Comparison of ENCODE assay signal across 19 cellular contexts in the genomic region with DNA sequence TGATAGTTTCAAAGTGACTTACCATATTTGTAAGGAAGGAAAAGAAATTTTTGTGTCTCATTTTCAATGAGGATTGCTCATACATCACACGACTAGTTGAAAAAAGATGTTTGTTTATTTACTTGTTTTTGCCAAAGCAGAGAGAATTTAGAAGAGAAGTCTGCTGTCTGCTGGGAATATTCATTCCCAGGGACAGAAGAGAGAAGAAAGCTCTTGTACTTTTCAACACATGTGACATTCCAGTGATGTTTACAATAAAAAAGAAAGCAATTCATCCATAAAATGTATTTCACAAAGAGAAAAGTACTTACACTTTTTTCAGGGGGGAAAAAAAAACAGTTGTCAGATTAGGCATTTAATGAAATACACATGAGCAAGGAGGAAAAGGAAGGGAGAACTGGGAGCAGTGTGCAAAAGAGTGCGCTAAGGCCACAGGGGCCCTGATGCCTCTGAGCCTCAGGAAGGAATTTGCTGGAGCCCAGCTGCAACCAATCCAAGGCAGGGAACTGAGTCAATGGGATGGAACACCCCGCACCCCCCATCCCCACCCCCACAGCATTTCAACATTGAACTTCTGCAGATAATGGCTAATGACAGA.
DNase-seq lines count a peak whose midpoint lies in the region; ATAC-seq and TF ChIP-seq lines count a peak whose summit lies in the region.
"Had no signal": no experiment of that assay in that cellular context is flagged by ENCODE, and none has a peak within 500 bp of the region (broad histone marks: within the 10 kb centered on the region; RNA-seq: fewer than 3 reads in every experiment).

No MANE protein-coding gene starts in this region.

- H3K27ac ChIP-seq in mesenchymal stem cell (ENCODE audit: low read length, poor library complexity, severe bottlenecking) (no peak overlapping the region), vagina (peak overlapping the region; percentile 75), osteoblast (ENCODE audit: low read depth, low read length) (no peak overlapping the region)
- H3K27ac ChIP-seq: BLaER1, thyroid gland had no signal

- intact Hi-C loops in vagina (cut with DNase I): no loop called here

- H3K9me3 ChIP-seq in mesenchymal stem cell (ENCODE audit: control insufficient read depth, low read length): no peaks in the 10 kb centered on the region
- H3K9me3 ChIP-seq in vagina: no peaks in the 10 kb centered on the region
- H3K9me3 ChIP-seq in osteoblast (ENCODE audit: low read depth, low read length): no peaks in the 10 kb centered on the region
- H3K9me3 ChIP-seq: BLaER1, thyroid gland had no signal

- H3K79me2 ChIP-seq in osteoblast (ENCODE audit: insufficient read depth, low read length): no peaks in the 10 kb centered on the region

- DNase-seq in NCI-H69 (lab: John Stamatoyannopoulos, UW): peak; percentile 29
- peak; percentile 32 for DNase-seq in fibroblast of peridontal ligament (ENCODE audit: extremely low read depth)
- peak; percentile 5 for DNase-seq in mesenchymal stem cell
- no peak for DNase-seq in vagina (ENCODE audit: extremely low spot score in 2 of 2)
- DNase-seq in stimulated activated CD4-positive, alpha-beta T cell treated with anti-CD3 and anti-CD28 coated beads, Interleukin-4, amount 100 ng/mL, for 1 hour: no peak
- no peak for DNase-seq in osteoblast (ENCODE audit: insufficient read length, low spot score, missing footprints)
- DNase-seq: activated CD4-positive, alpha-beta T cell treated with anti-CD3 and anti-CD28 coated beads, Interleukin-2, amount 50 U/mL, for 1 hour; activated CD8-positive, alpha-beta memory T cell treated with anti-CD3 and anti-CD28 coated beads, Interleukin-2, amount 50 U/mL, for 48 hours; activated naive CD4-positive, alpha-beta T cell; effector memory CD8-positive, alpha-beta T cell; kidney; NCI-H1417; SHP77; stimulated activated CD4-positive, alpha-beta T cell treated with anti-CD3 and anti-CD28 coated beads, Interleukin-15, amount 100 ng/mL, for 24 hours; T-cell; thyroid gland had no signal

- no peaks in the 10 kb centered on the region for H4K20me1 ChIP-seq in osteoblast (ENCODE audit: insufficient read depth, low read length)
- H4K20me1 ChIP-seq: BLaER1 had no signal

- peak overlapping the region; percentile 46 for H3K9ac ChIP-seq in mesenchymal stem cell (ENCODE audit: low read length)
- H3K9ac ChIP-seq: BLaER1 had no signal

- H3K4me2 ChIP-seq in mesenchymal stem cell (ENCODE audit: low read length, poor library complexity, severe bottlenecking): no peak overlapping the region
- no peak overlapping the region for H3K4me2 ChIP-seq in osteoblast (ENCODE audit: insufficient read depth, low read length)
- H3K4me2 ChIP-seq: BLaER1 had no signal

- WGBS in mesenchymal stem cell: 60% methylated on average over 2 of the region's 3 CpGs

- H3K79me1 ChIP-seq in mesenchymal stem cell (replicated peaks; ENCODE audit: low read length, poor library complexity, severe bottlenecking): no peaks in the 10 kb centered on the region

- no peak overlapping the region for H3K4ac ChIP-seq in mesenchymal stem cell (ENCODE audit: low read depth in 1 of 2, low read length in 2 of 2)

- H2BK12ac ChIP-seq in mesenchymal stem cell (ENCODE audit: low read length in 2 of 2): no peak overlapping the region

- H2AFZ ChIP-seq in mesenchymal stem cell (ENCODE audit: low read depth, low read length): no peak overlapping the region
- no peak overlapping the region for H2AFZ ChIP-seq in osteoblast (ENCODE audit: low read length)

- H2BK120ac ChIP-seq in mesenchymal stem cell (ENCODE audit: low read depth, low read length): no peak overlapping the region

- H4K91ac ChIP-seq in mesenchymal stem cell (ENCODE audit: low read length): no peak overlapping the region

- H2AK5ac ChIP-seq in mesenchymal stem cell (ENCODE audit: low read length, severe bottlenecking): no peak overlapping the region

- H3K23ac ChIP-seq in mesenchymal stem cell (ENCODE audit: low read length in 2 of 2): no peak overlapping the region

- H2BK5ac ChIP-seq in mesenchymal stem cell (ENCODE audit: low read depth, low read length, poor library complexity, severe bottlenecking): no peak overlapping the region

- no peaks in the 10 kb centered on the region for H3K27me3 ChIP-seq in mesenchymal stem cell (ENCODE audit: control insufficient read depth in 1 of 2, insufficient read depth in 1 of 2, low read length in 2 of 2)
- H3K27me3 ChIP-seq in vagina: no peaks in the 10 kb centered on the region
- H3K27me3 ChIP-seq in osteoblast (ENCODE audit: insufficient read depth, low read length): no peaks in the 10 kb centered on the region
- H3K27me3 ChIP-seq: BLaER1, thyroid gland had no signal

- no peaks in the 10 kb centered on the region for H3K4me1 ChIP-seq in mesenchymal stem cell (ENCODE audit: control insufficient read depth, insufficient read depth, low read depth, low read length)
- H3K4me1 ChIP-seq in vagina: peaks cover 13% of the 10 kb centered on the region
- H3K4me1 ChIP-seq in osteoblast (ENCODE audit: insufficient read depth, low read length): no peaks in the 10 kb centered on the region

- no peak for ATAC-seq in GM19467 (IDR thresholded peaks at IDR 0.05; ENCODE audit: unreplicated experiment)
- ATAC-seq: effector memory CD8-positive, alpha-beta T cell; stimulated activated memory B cell treated with anti-CD40 and anti-IgM and Interleukin-4, amounts not matched to agents 10 μg/mL and 1 μg/mL and 100 μg/mL, for 72 hours; T-cell had no signal

- H3K4me3 ChIP-seq in mesenchymal stem cell (ENCODE audit: insufficient read depth in 1 of 2, low read depth in 1 of 2, low read length in 2 of 2) (peak overlapping the region in 1 of 2 experiments; percentile 45), vagina (no peak overlapping the region), osteoblast (ENCODE audit: insufficient read depth, low read length) (no peak overlapping the region)
- H3K4me3 ChIP-seq: BLaER1, thyroid gland had no signal

- H3K14ac ChIP-seq in mesenchymal stem cell (ENCODE audit: low read length in 2 of 2): no peak overlapping the region

- H2BK15ac ChIP-seq in mesenchymal stem cell (ENCODE audit: low read depth, poor library complexity, severe bottlenecking): no peak overlapping the region

- no peak overlapping the region for H3K18ac ChIP-seq in mesenchymal stem cell (ENCODE audit: low read depth in 1 of 2, low read length in 2 of 2)

- H4K8ac ChIP-seq in mesenchymal stem cell (ENCODE audit: low read length): no peak overlapping the region

- TF ChIP-seq CTCF in vagina (IDR thresholded peaks at IDR 0.05) (no peak), osteoblast (IDR thresholded peaks at IDR 0.05; ENCODE audit: extremely low read depth, low read depth, low read length) (no peak)

- TF ChIP-seq POLR2A in vagina (IDR thresholded peaks at IDR 0.05): no peak

- H3K36me3 ChIP-seq in mesenchymal stem cell (ENCODE audit: control insufficient read depth in 1 of 2, insufficient read depth in 2 of 2, low read depth in 1 of 2, low read length in 2 of 2) (no peaks in the 10 kb centered on the region), vagina (no peaks in the 10 kb centered on the region), osteoblast (ENCODE audit: insufficient read depth, low read length) (no peaks in the 10 kb centered on the region)
- H3K36me3 ChIP-seq: BLaER1, thyroid gland had no signal

Comparison
In these comparisons a context has a peak if more than half of its experiments do, and no peak if none do; other contexts are left out.
1. DNase-seq: peak in NCI-H69 (single experiment), fibroblast of peridontal ligament (single experiment) and mesenchymal stem cell (single experiment); none in vagina (0 of 2), stimulated activated CD4-positive, alpha-beta T cell treated with anti-CD3 and anti-CD28 coated beads, Interleukin-4, amount 100 ng/mL, for 1 hour (single experiment) and osteoblast (single experiment).